1 cellular context compared by ENCODE assay signal in the genomic region with DNA sequence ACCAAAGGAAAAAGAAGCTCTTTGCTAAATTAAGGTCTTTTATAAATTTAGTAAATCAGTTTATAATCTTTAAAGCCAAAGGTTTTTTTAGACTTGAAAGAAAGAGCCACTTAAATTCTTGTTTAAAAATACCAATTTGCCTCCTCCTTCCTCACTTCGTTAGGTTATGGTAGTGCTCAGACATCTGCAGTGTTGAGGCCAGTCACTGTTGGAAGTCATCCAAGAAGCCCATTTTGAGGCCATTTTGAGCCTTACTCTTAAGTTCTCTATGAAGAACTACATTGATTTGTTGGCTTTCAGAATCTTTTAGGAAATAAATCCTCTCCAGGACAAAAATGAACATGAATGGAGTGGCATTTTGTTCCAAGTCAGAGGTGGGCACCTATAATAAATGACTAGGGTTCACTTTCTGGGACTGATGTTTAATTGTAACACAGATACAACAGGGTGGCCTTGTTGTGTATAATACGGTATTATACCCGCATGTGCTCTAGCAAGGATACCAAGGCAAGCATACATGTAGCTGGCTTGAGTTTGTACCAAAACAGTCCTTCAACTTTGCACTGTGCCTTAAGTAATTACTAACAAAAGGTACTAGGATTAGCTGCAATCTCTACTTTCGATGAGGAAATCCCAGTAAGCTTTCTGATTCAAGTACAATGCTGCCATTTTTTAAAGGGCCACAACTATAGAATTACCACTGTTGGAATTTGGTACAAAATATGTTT.
A peak's percentile ranks its signal among the peaks of the same experiment; 100 is the strongest.
TF ChIP-seq lines count a peak whose summit lies in the region.

No MANE protein-coding gene starts in this region.

TF ChIP-seq in HepG2, 621 proteins besides CTCF, POLR2A, EP300 and RAD21 (continued from another document):
- TF ChIP-seq ZNF883 (CRISPR knock-in tag; IDR thresholded peaks at IDR 0.05; ENCODE audit: not compliant biosample characterization) (no peak), POLR2AphosphoS2 (IDR thresholded peaks at IDR 0.05; ENCODE audit: low read depth, low read length) (peak; percentile 81; the same call in 1 of the 2 replicates), CEBPB (IDR thresholded peaks at IDR 0.05; ENCODE audit: borderline replicate concordance, low read depth, low read length) (0 out of 2 replicates have a peak, but pooled peaks have one; percentile 61)
